Comparison of ENCODE assay signal across 8 cellular contexts in genomic region chr3:196431193-196432136, GRCh38. TPM values are rescaled to one million over a fixed set of nuclear protein-coding genes. Genes with fewer than 3 reads are reported as not detected.
DNase-seq lines count a peak whose midpoint lies in the region; ATAC-seq and TF ChIP-seq lines count a peak whose summit lies in the region.

No MANE protein-coding gene starts in this region.

- peak; percentile 39 for ATAC-seq in GM18511 (IDR thresholded peaks at IDR 0.05; ENCODE audit: unreplicated experiment)
- ATAC-seq in HG03045 (IDR thresholded peaks at IDR 0.05; ENCODE audit: unreplicated experiment): peak; percentile 36
- ATAC-seq in naive thymus-derived CD8-positive, alpha-beta T cell: peak; percentile 12 to 31
- peak; percentile 49 for ATAC-seq in upper lobe of right lung

- no peak for DNase-seq in AG09309 (ENCODE audit: low read depth)
- peak; percentile 23 to 54 for DNase-seq in NCI-H526 (lab: John Stamatoyannopoulos, UW)
- no peak for DNase-seq in activated T-cell treated with anti-CD3 and anti-CD28 coated beads, Interleukin-2, amount 50 U/mL, for 24 hours
- DNase-seq in fibroblast of mammary gland (ENCODE audit: low read depth): peak; percentile 74
- DNase-seq in naive thymus-derived CD8-positive, alpha-beta T cell: peak in 6 of 10 donors; percentile 4 to 43 (median 27)
- peak; percentile 76 for DNase-seq in upper lobe of right lung

- H3K4me1 ChIP-seq in upper lobe of right lung: peaks cover 14% of the 10 kb centered on the region

- H3K27ac Mint-ChIP-seq in activated T-cell treated with anti-CD3 and anti-CD28 coated beads, Interleukin-2, amount 50 U/mL, for 24 hours: peak overlapping the region; percentile 97
- H3K27ac Mint-ChIP-seq in naive thymus-derived CD8-positive, alpha-beta T cell: peak overlapping the region; percentile 64 to 98 (median 89)

- H3K9me3 ChIP-seq in upper lobe of right lung: no peaks in the 10 kb centered on the region

- POLR2A ChIA-PET in naive thymus-derived CD8-positive, alpha-beta T cell (lab: Charles Lee): interaction anchor here (1.0 to 2.1 kb wide), 8 partner anchors 9 to 511 kb away, joined by 3 to 9 read pairs (median 6); partner anchors contain the start of genes DYNLT2B, FBXO45, NCBP2 and PAK2

- peaks cover 11% of the 10 kb centered on the region for H3K36me3 ChIP-seq in upper lobe of right lung

- TF ChIP-seq CTCF in AG09309 (IDR thresholded peaks at IDR 0.05; ENCODE audit: control insufficient read depth, insufficient read depth, low read depth, low read length, missing control alignments) (no peak), fibroblast of mammary gland (conservative IDR thresholded peaks at IDR 0.05; ENCODE audit: control insufficient read depth, insufficient read depth, low read depth, low read length) (no peak), upper lobe of right lung (IDR thresholded peaks at IDR 0.05) (no peak)

- intact Hi-C loops in upper lobe of right lung (cut with DNase I): no loop called here

- H3K9me3 Mint-ChIP-seq in activated T-cell treated with anti-CD3 and anti-CD28 coated beads, Interleukin-2, amount 50 U/mL, for 24 hours: no peaks in the 10 kb centered on the region
- H3K9me3 Mint-ChIP-seq in naive thymus-derived CD8-positive, alpha-beta T cell: no peaks in the 10 kb centered on the region

- H3K4me3 ChIP-seq in AG09309 (ENCODE audit: control insufficient read depth, low read depth, low read length): peak overlapping the region; percentile 93
- H3K4me3 ChIP-seq in fibroblast of mammary gland (ENCODE audit: control insufficient read depth, low read depth, low read length): peak overlapping the region; percentile 93
- peak overlapping the region; percentile 98 for H3K4me3 ChIP-seq in upper lobe of right lung

- H3K36me3 Mint-ChIP-seq in activated T-cell treated with anti-CD3 and anti-CD28 coated beads, Interleukin-2, amount 50 U/mL, for 24 hours (ENCODE audit: low read depth): peaks cover 33% of the 10 kb centered on the region
- peaks cover 0 to 26% (median 3%) of the 10 kb centered on the region in 3 donors for H3K36me3 Mint-ChIP-seq in naive thymus-derived CD8-positive, alpha-beta T cell

- peak overlapping the region; percentile 77 for H3K4me3 Mint-ChIP-seq in activated T-cell treated with anti-CD3 and anti-CD28 coated beads, Interleukin-2, amount 50 U/mL, for 24 hours
- peak overlapping the region; percentile 78 to 98 (median 85) for H3K4me3 Mint-ChIP-seq in naive thymus-derived CD8-positive, alpha-beta T cell

- H3K27me3 Mint-ChIP-seq in activated T-cell treated with anti-CD3 and anti-CD28 coated beads, Interleukin-2, amount 50 U/mL, for 24 hours: no peaks in the 10 kb centered on the region
- H3K27me3 Mint-ChIP-seq in naive thymus-derived CD8-positive, alpha-beta T cell: peaks cover 0 to 4% (median 0%) of the 10 kb centered on the region in 5 donors

- peak overlapping the region; percentile 94 for H3K27ac ChIP-seq in upper lobe of right lung

- H3K4me1 Mint-ChIP-seq in activated T-cell treated with anti-CD3 and anti-CD28 coated beads, Interleukin-2, amount 50 U/mL, for 24 hours (ENCODE audit: low read depth): peaks cover 25% of the 10 kb centered on the region
- peaks cover 13 to 35% (median 27%) of the 10 kb centered on the region in 4 donors for H3K4me1 Mint-ChIP-seq in naive thymus-derived CD8-positive, alpha-beta T cell

- H3K27me3 ChIP-seq in upper lobe of right lung: no peaks in the 10 kb centered on the region

RNA-seq across cellular contexts. Expression of gene UBXN7, which starts 0.8 kb away (rescaled TPM):
- total RNA-seq in naive thymus-derived CD8-positive, alpha-beta T cell: 10 to 100 TPM; 77.0 to 88.4 TPM
- 10 to 100 TPM; 27.3 to 29.6 (median 28.5) TPM for polyA plus RNA-seq in naive thymus-derived CD8-positive, alpha-beta T cell
- 54.0 TPM for total RNA-seq in upper lobe of right lung

Comparison
In these comparisons a context has a peak if more than half of its experiments do, and no peak if none do; other contexts are left out.
1. DNase-seq: peak in NCI-H526 (2 of 2), fibroblast of mammary gland (single experiment), naive thymus-derived CD8-positive, alpha-beta T cell (6 of 10) and upper lobe of right lung (single experiment); none in AG09309 (single experiment) and activated T-cell treated with anti-CD3 and anti-CD28 coated beads, Interleukin-2, amount 50 U/mL, for 24 hours (single experiment).
2. Peak in every context shown above with its lines, with median percentiles within 50 percentile points of each other: H3K4me3 ChIP-seq and ATAC-seq.